ENCODE assay signal across 8 cellular contexts in the genomic region with DNA sequence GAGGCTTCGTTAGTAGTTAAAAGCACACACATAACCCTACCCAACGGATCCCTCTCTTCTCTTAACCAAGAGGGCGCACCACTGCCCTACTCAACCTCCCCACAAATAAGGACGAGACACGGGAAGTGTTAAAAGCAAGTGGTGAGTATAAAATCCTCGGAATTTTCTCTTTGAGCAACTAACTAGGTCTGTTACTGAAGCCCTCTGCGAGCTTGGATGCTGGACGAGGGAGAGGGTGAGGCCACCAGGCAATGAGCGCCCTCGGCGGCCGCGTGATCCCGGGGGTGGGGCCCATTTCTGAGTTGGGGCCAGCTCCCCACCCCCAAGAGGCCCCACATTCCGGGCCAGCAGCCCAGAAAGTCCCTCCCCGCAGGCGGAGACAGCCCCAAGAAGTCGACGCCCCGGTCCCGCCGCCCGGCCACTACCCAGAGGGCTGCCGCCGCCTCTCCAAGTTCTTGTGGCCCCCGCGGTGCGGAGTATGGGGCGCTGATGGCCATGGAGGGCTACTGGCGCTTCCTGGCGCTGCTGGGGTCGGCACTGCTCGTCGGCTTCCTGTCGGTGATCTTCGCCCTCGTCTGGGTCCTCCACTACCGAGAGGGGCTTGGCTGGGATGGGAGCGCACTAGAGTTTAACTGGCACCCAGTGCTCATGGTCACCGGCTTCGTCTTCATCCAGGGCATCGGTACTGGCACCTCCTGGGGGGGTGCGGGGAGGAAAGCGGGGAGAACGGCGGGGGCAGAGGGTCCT. TPM values are rescaled to one million over a fixed set of nuclear protein-coding genes. Genes with fewer than 3 reads are reported as not detected.
A peak's percentile ranks its signal among the peaks of the same experiment; 100 is the strongest.
DNase-seq lines count a peak whose midpoint lies in the region; ATAC-seq and TF ChIP-seq lines count a peak whose summit lies in the region.

A gene with protein sequence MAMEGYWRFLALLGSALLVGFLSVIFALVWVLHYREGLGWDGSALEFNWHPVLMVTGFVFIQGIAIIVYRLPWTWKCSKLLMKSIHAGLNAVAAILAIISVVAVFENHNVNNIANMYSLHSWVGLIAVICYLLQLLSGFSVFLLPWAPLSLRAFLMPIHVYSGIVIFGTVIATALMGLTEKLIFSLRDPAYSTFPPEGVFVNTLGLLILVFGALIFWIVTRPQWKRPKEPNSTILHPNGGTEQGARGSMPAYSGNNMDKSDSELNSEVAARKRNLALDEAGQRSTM (plus strand): TSS at position 418 of the 747 bp plus-strand sequence. CDS start 72 bp downstream, at position 490.

- H3K4me1 ChIP-seq in Peyer's patch (peaks cover 0 to 18% (median 8%) of the 10 kb centered on the region in 4 donors), skeletal muscle tissue (ENCODE audit: control insufficient read depth in 3 of 3, insufficient read depth in 3 of 3, low read length in 3 of 3) (peaks cover 11 to 19% (median 17%) of the 10 kb centered on the region in 3 donors)

- H3K36me3 ChIP-seq in Peyer's patch (no peaks in the 10 kb centered on the region), skeletal muscle tissue (ENCODE audit: control insufficient read depth in 3 of 3, insufficient read depth in 3 of 3, low read length in 3 of 3) (no peaks in the 10 kb centered on the region)

- H3K9me3 Mint-ChIP-seq in central memory CD8-positive, alpha-beta T cell, result no peaks in the 10 kb centered on the region

- H3K36me3 Mint-ChIP-seq in central memory CD8-positive, alpha-beta T cell (ENCODE audit: insufficient read depth), result no peaks in the 10 kb centered on the region

- peak; percentile 85 to 97 for TF ChIP-seq POLR2A in Peyer's patch (IDR thresholded peaks at IDR 0.05)

- peak within 1 kb of the TSS; percentile 71 for H3K4me3 Mint-ChIP-seq in central memory CD8-positive, alpha-beta T cell

- no peak within 1 kb of the TSS for H3K27ac Mint-ChIP-seq in central memory CD8-positive, alpha-beta T cell (ENCODE audit: low read depth)

- H3K27ac ChIP-seq in Peyer's patch (peak within 1 kb of the TSS; percentile 75 to 96 (median 86)), skeletal muscle tissue (ENCODE audit: low read depth, low read length) (peak within 1 kb of the TSS; percentile 71)

- peak within 1 kb of the TSS; percentile 63 to 77 (median 68) for H3K9ac ChIP-seq in skeletal muscle tissue (ENCODE audit: low read depth in 1 of 3, low read length in 3 of 3)

- H3K27me3 Mint-ChIP-seq in central memory CD8-positive, alpha-beta T cell, result peaks cover 64% of the 10 kb centered on the region

- no peak for TF ChIP-seq CTCF in AG09309 (IDR thresholded peaks at IDR 0.05; ENCODE audit: control insufficient read depth, insufficient read depth, low read depth, low read length, missing control alignments)
- no peak for TF ChIP-seq CTCF in Peyer's patch (IDR thresholded peaks at IDR 0.05)

- H3K27me3 ChIP-seq in Peyer's patch (no peaks in the 10 kb centered on the region), skeletal muscle tissue (ENCODE audit: control insufficient read depth in 3 of 3, insufficient read depth in 3 of 3, low read length in 3 of 3) (peaks cover 5 to 30% (median 15%) of the 10 kb centered on the region in 3 donors)

- H3K4me1 Mint-ChIP-seq in central memory CD8-positive, alpha-beta T cell, result peaks cover 6% of the 10 kb centered on the region

- ATAC-seq in GM18498 (IDR thresholded peaks at IDR 0.05; ENCODE audit: unreplicated experiment) (peak; percentile 49), HG03045 (IDR thresholded peaks at IDR 0.05; ENCODE audit: unreplicated experiment) (peak; percentile 53)
- no peak for ATAC-seq in central memory CD8-positive, alpha-beta T cell (replicated peaks; ENCODE audit: extremely low read depth, poor library complexity, severe bottlenecking)

- H3K9me3 ChIP-seq in Peyer's patch (no peaks in the 10 kb centered on the region), skeletal muscle tissue (ENCODE audit: control insufficient read depth in 3 of 3, low read length in 3 of 3) (no peaks in the 10 kb centered on the region)

- H3K4me3 ChIP-seq in AG09309 (ENCODE audit: control insufficient read depth, low read depth, low read length) (peak within 1 kb of the TSS; percentile 82), Peyer's patch (peak within 1 kb of the TSS; percentile 55 to 98 (median 76)), skeletal muscle tissue (ENCODE audit: low read length in 3 of 3) (peak within 1 kb of the TSS; percentile 78 to 83 (median 82))

- DNase-seq in AG09309 (ENCODE audit: low read depth) (peak; percentile 59), Peyer's patch (peak in 2 of 3 donors; percentile 91), iris pigment epithelial cell (ENCODE audit: low read depth) (peak; percentile 90), DMS79 treated with DMSO at 0.1 percent for 48 hours (lab: John Stamatoyannopoulos, UW) (no peak)
- no peak for DNase-seq in central memory CD8-positive, alpha-beta T cell (ENCODE audit: low spot score in 2 of 2)

RNA-seq across cellular contexts. Expression of the gene that starts here (rescaled TPM):
- 100 to 1,000 TPM in 3 of 4 donors, 10 to 100 TPM in 1; 72.6 to 951 (median 674) TPM for total RNA-seq in Peyer's patch
- total RNA-seq in skeletal muscle tissue, result 89.2 TPM

Comparison
In these comparisons a context has a peak if more than half of its experiments do, and no peak if none do; other contexts are left out.
1. DNase-seq: peak in AG09309 (single experiment), Peyer's patch (2 of 3) and iris pigment epithelial cell (single experiment); none in central memory CD8-positive, alpha-beta T cell (0 of 2) and DMS79 treated with DMSO at 0.1 percent for 48 hours (single experiment).
2. Peak in every context shown above with its lines, with median percentiles within 50 percentile points of each other: H3K4me3 ChIP-seq.